ENCODE assay signal across 16 cellular contexts in the genomic region with DNA sequence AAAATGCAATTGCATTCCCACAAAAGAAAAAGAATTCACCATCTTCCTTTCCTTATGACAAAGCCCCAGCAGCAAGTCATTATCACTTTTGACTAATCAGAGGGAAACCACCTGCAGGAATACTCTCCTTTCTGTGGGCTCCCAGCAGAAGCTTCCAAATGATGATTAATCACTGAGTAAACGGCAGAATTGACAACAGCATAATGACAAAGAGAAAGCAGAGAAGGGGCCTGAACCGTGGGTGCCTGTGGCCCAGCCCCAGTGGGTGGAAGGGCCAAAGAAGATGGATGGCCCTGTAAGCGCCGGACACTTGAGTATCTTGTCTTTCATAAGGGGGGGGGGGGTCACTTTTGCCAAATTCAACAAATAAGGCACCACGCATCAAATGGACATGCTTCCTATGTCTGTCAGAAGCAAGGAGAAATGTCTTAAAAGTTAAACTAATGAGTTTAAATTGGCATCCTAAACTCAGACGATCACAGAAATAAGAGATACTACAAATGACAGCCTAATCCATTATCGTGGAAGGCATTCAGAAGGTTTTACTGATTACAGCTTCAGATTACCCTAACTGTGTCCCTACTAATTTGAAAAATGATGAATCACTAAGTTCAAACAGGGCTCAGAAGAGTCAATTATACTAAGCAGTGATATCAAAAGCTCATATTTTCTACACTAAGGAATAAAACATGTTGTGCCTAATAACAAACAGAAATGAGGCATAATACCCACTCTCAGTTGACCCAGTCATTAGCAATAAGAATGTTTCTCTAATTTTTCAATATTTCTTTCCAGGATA.
DNase-seq lines count a peak whose midpoint lies in the region; ATAC-seq and TF ChIP-seq lines count a peak whose summit lies in the region.
"Had no signal": no experiment of that assay in that cellular context is flagged by ENCODE, and none has a peak within 500 bp of the region (broad histone marks: within the 10 kb centered on the region; RNA-seq: fewer than 3 reads in every experiment).

No MANE protein-coding gene starts in this region.

- no peaks in the 10 kb centered on the region; the same call in 1 of the 2 replicates for H3K4me1 ChIP-seq in HUES48 (ENCODE audit: control insufficient read depth, insufficient read depth, low read length)
- H3K4me1 ChIP-seq: spleen, upper lobe of left lung had no signal

- peak overlapping the region; percentile 78 for H3K27ac Mint-ChIP-seq in activated CD8-positive, alpha-beta T cell treated with anti-CD3 and anti-CD28 coated beads for 36 hours
- H3K27ac Mint-ChIP-seq in activated CD8-positive, alpha-beta T cell treated with anti-CD3 and anti-CD28 coated beads, Interleukin-2, amount 10 ng/mL, durations not matched to agents 7 days and 5 days, result no peak overlapping the region
- H3K27ac Mint-ChIP-seq in activated naive CD4-positive, alpha-beta T cell treated with anti-CD3 and anti-CD28 coated beads, Interleukin-2, amount 50 U/mL, for 24 hours, result peak overlapping the region; percentile 86

- H3K27ac ChIP-seq in HUES48 (ENCODE audit: low read depth, low read length), result peak overlapping the region; percentile 60
- H3K27ac ChIP-seq: hepatocyte, spleen, upper lobe of left lung had no signal

- H3K4me3 Mint-ChIP-seq in activated CD8-positive, alpha-beta T cell treated with anti-CD3 and anti-CD28 coated beads for 36 hours, result no peak overlapping the region
- no peak overlapping the region for H3K4me3 Mint-ChIP-seq in activated CD8-positive, alpha-beta T cell treated with anti-CD3 and anti-CD28 coated beads, Interleukin-2, amount 10 ng/mL, durations not matched to agents 7 days and 5 days
- peak overlapping the region; percentile 19 for H3K4me3 Mint-ChIP-seq in activated naive CD4-positive, alpha-beta T cell treated with anti-CD3 and anti-CD28 coated beads, Interleukin-2, amount 50 U/mL, for 24 hours

- peak; percentile 76 for ATAC-seq in activated CD8-positive, alpha-beta T cell treated with anti-CD3 and anti-CD28 coated beads for 36 hours
- no peak for ATAC-seq in activated CD8-positive, alpha-beta T cell treated with anti-CD3 and anti-CD28 coated beads, Interleukin-2, amount 10 ng/mL, durations not matched to agents 7 days and 5 days
- ATAC-seq in GM21447 (IDR thresholded peaks at IDR 0.05; ENCODE audit: unreplicated experiment) (no peak), GM18511 (IDR thresholded peaks at IDR 0.05; ENCODE audit: unreplicated experiment) (no peak)
- ATAC-seq: left colon had no signal

- peaks cover 17% of the 10 kb centered on the region for H3K27me3 Mint-ChIP-seq in activated CD8-positive, alpha-beta T cell treated with anti-CD3 and anti-CD28 coated beads for 36 hours
- no peaks in the 10 kb centered on the region for H3K27me3 Mint-ChIP-seq in activated CD8-positive, alpha-beta T cell treated with anti-CD3 and anti-CD28 coated beads, Interleukin-2, amount 10 ng/mL, durations not matched to agents 7 days and 5 days (ENCODE audit: low read depth)
- H3K27me3 Mint-ChIP-seq in activated naive CD4-positive, alpha-beta T cell treated with anti-CD3 and anti-CD28 coated beads, Interleukin-2, amount 50 U/mL, for 24 hours, result no peaks in the 10 kb centered on the region

- H3K9ac ChIP-seq in HUES48 (ENCODE audit: low read depth, low read length), result no peak overlapping the region

- H3K9me3 ChIP-seq in HUES48 (ENCODE audit: control insufficient read depth, insufficient read depth, low read length), result no peaks in the 10 kb centered on the region; the same call in 1 of the 2 replicates
- H3K9me3 ChIP-seq: upper lobe of left lung had no signal

- peaks cover 29% of the 10 kb centered on the region for H3K4me1 Mint-ChIP-seq in activated CD8-positive, alpha-beta T cell treated with anti-CD3 and anti-CD28 coated beads for 36 hours (ENCODE audit: low read depth)
- H3K4me1 Mint-ChIP-seq in activated CD8-positive, alpha-beta T cell treated with anti-CD3 and anti-CD28 coated beads, Interleukin-2, amount 10 ng/mL, durations not matched to agents 7 days and 5 days (ENCODE audit: low read depth), result no peaks in the 10 kb centered on the region
- H3K4me1 Mint-ChIP-seq in activated naive CD4-positive, alpha-beta T cell treated with anti-CD3 and anti-CD28 coated beads, Interleukin-2, amount 50 U/mL, for 24 hours, result peaks cover 23% of the 10 kb centered on the region

- H3K27me3 ChIP-seq in HUES48 (ENCODE audit: control insufficient read depth, insufficient read depth, low read length), result no peaks in the 10 kb centered on the region
- H3K27me3 ChIP-seq: hepatocyte, spleen, upper lobe of left lung had no signal

- no peak overlapping the region for H3K4me3 ChIP-seq in HUES48 (ENCODE audit: low read depth, low read length)
- H3K4me3 ChIP-seq: hepatocyte, spleen, upper lobe of left lung had no signal

- TF ChIP-seq CTCF in activated CD8-positive, alpha-beta T cell treated with anti-CD3 and anti-CD28 coated beads for 36 hours (IDR thresholded peaks at IDR 0.05), result no peak

- no peaks in the 10 kb centered on the region for H3K9me3 Mint-ChIP-seq in activated CD8-positive, alpha-beta T cell treated with anti-CD3 and anti-CD28 coated beads for 36 hours
- H3K9me3 Mint-ChIP-seq in activated CD8-positive, alpha-beta T cell treated with anti-CD3 and anti-CD28 coated beads, Interleukin-2, amount 10 ng/mL, durations not matched to agents 7 days and 5 days (ENCODE audit: insufficient read depth), result no peaks in the 10 kb centered on the region
- peaks cover 2% of the 10 kb centered on the region for H3K9me3 Mint-ChIP-seq in activated naive CD4-positive, alpha-beta T cell treated with anti-CD3 and anti-CD28 coated beads, Interleukin-2, amount 50 U/mL, for 24 hours

- CTCF ChIA-PET in activated CD8-positive, alpha-beta T cell treated with anti-CD3 and anti-CD28 coated beads for 36 hours (lab: Charles Lee), result no interaction called here
- CTCF ChIA-PET in activated CD8-positive, alpha-beta T cell treated with anti-CD3 and anti-CD28 coated beads, Interleukin-2, amount 10 ng/mL, durations not matched to agents 7 days and 5 days (lab: Charles Lee), result no interaction called here

- POLR2A ChIA-PET in activated CD8-positive, alpha-beta T cell treated with anti-CD3 and anti-CD28 coated beads for 36 hours (lab: Charles Lee), result no interaction called here
- POLR2A ChIA-PET in activated CD8-positive, alpha-beta T cell treated with anti-CD3 and anti-CD28 coated beads, Interleukin-2, amount 10 ng/mL, durations not matched to agents 7 days and 5 days (lab: Charles Lee), result no interaction called here

- H3K36me3 Mint-ChIP-seq in activated CD8-positive, alpha-beta T cell treated with anti-CD3 and anti-CD28 coated beads for 36 hours (ENCODE audit: low read depth), result no peaks in the 10 kb centered on the region
- H3K36me3 Mint-ChIP-seq in activated CD8-positive, alpha-beta T cell treated with anti-CD3 and anti-CD28 coated beads, Interleukin-2, amount 10 ng/mL, durations not matched to agents 7 days and 5 days (ENCODE audit: low read depth), result no peaks in the 10 kb centered on the region
- no peaks in the 10 kb centered on the region for H3K36me3 Mint-ChIP-seq in activated naive CD4-positive, alpha-beta T cell treated with anti-CD3 and anti-CD28 coated beads, Interleukin-2, amount 50 U/mL, for 24 hours

- intact Hi-C loops in activated CD8-positive, alpha-beta T cell treated with anti-CD3 and anti-CD28 coated beads for 36 hours (cut with micrococcal nuclease), result loop anchor here (1.0 kb wide), 1 partner anchor 128 kb away; no protein-coding TSS in a partner anchor

- DNase-seq in activated CD8-positive, alpha-beta T cell treated with anti-CD3 and anti-CD28 coated beads for 36 hours, result peak; percentile 40
- no peak for DNase-seq in activated CD8-positive, alpha-beta T cell treated with anti-CD3 and anti-CD28 coated beads, Interleukin-2, amount 10 ng/mL, durations not matched to agents 7 days and 5 days
- DNase-seq in stimulated activated CD4-positive, alpha-beta T cell treated with anti-CD3 and anti-CD28 coated beads, Interleukin-4, amount 100 ng/mL, for 1 hour, result peak; percentile 23
- DNase-seq in NCI-H526 treated with DMSO at 0.1 percent for 48 hours (lab: John Stamatoyannopoulos, UW), result no peak
- DNase-seq: amniotic stem cell, erythroblast, left colon, MV-4-11, NCI-H226, spleen, upper lobe of left lung had no signal

- H3K36me3 ChIP-seq in HUES48 (ENCODE audit: control insufficient read depth, insufficient read depth, low read length), result no peaks in the 10 kb centered on the region
- H3K36me3 ChIP-seq: spleen, upper lobe of left lung had no signal

Comparison
In these comparisons a context has a peak if more than half of its experiments do, and no peak if none do; other contexts are left out.
1. DNase-seq: peak in activated CD8-positive, alpha-beta T cell treated with anti-CD3 and anti-CD28 coated beads for 36 hours (single experiment) and stimulated activated CD4-positive, alpha-beta T cell treated with anti-CD3 and anti-CD28 coated beads, Interleukin-4, amount 100 ng/mL, for 1 hour (single experiment); none in activated CD8-positive, alpha-beta T cell treated with anti-CD3 and anti-CD28 coated beads, Interleukin-2, amount 10 ng/mL, durations not matched to agents 7 days and 5 days (single experiment) and NCI-H526 treated with DMSO at 0.1 percent for 48 hours (single experiment).